Comparison of ENCODE assay signal across 9 cellular contexts in the genomic region with DNA sequence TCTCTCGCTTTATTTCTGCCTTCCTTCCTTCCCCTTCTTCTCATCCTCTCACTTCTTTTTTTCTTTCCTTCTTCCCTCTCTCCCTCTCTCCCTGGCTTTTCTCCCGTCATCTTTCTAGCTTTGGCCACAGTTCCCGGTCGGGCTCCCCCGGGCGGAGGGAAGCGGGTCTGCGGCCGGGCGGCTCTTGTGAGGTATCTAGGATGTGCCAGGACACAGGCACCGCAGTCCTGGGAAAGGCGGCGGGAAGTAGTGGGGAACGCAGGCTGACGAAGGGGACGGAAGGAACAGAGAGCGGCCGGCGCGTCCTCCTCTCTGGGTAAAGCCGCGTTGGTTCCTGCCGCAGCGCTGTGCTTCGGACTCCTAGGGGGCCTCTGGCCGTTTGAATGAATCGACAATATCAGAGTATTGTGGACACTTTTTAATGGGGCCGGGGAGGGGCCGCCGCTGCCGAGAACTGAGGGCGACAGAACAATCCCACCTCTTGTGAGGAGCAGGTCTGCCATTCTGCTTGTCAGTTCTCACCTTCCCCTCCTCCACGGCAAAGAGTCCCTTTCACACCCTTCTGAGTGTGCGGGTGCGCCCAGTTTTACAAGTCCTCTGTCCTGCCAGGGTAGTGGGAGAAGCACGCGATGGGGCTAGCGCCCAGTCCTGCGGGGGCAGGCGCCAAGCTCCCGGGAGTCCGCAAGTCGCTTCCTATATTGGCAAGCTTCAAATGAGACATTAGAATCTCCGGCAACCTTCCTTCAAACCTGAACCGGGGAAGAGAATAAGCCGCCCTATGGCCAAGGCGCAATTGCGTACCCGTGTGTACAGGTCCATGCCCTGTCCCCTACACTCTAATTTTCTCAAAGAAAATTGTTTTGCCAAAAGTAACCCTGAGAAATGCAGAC. TPM values are rescaled to one million over a fixed set of nuclear protein-coding genes. Genes with fewer than 3 reads are reported as not detected.
DNase-seq lines count a peak whose midpoint lies in the region; ATAC-seq and TF ChIP-seq lines count a peak whose summit lies in the region.
"Had no signal": no experiment of that assay in that cellular context is flagged by ENCODE, and none has a peak within 500 bp of the region (broad histone marks: within the 10 kb centered on the region; RNA-seq: fewer than 3 reads in every experiment).

No MANE protein-coding gene starts in this region.

- no peaks in the 10 kb centered on the region for H3K9me3 ChIP-seq in Panc1 (ENCODE audit: control insufficient read depth, insufficient read depth, low read depth, low read length)

- DNase-seq in COR-L47 (lab: John Stamatoyannopoulos, UW) (peak; percentile 87), HT-29 (ENCODE audit: low spot score) (peak; percentile 82), Panc1 (ENCODE audit: low read depth, low spot score) (no peak), cardiac fibroblast (ENCODE audit: low read depth in 2 of 2) (peak; percentile 62 to 63), left lobe of liver (ENCODE audit: low spot score) (peak; percentile 60), GM19238 (ENCODE audit: insufficient read length, low spot score) (no peak)

- CTCF ChIA-PET in Panc1 (lab: Charles Lee), result interaction anchor here (0.7 kb wide), 1 partner anchor 291 kb away, joined by 15 read pairs; no protein-coding TSS in a partner anchor

- intact Hi-C loops in Panc1 (cut with micrococcal nuclease; ENCODE audit: unreplicated experiment), result loop anchor here (5.0 kb wide), 1 partner anchor 224 kb away; no protein-coding TSS in a partner anchor

- POLR2A ChIA-PET in Panc1 (lab: Charles Lee), result no interaction called here

- BruUV-seq in Panc1 (replicated peaks; lab: Mats Ljungman, UMichigan), result no TSS peak

- TF ChIP-seq CTCF in Panc1 (IDR thresholded peaks at IDR 0.05) (peak; percentile 81), cardiac fibroblast (IDR thresholded peaks at IDR 0.05; ENCODE audit: low read depth, low read length) (peak; percentile 76)

- peaks cover 40% of the 10 kb centered on the region for H3K27me3 ChIP-seq in Panc1 (ENCODE audit: control insufficient read depth, insufficient read depth, low read length)

- peaks cover 16% of the 10 kb centered on the region for H3K4me1 ChIP-seq in Panc1 (ENCODE audit: control insufficient read depth, insufficient read depth, low read length)

- H3K4me3 ChIP-seq in Panc1 (ENCODE audit: low read depth in 2 of 2, low read length in 2 of 2), result peak overlapping the region; percentile 49 to 57
- peak overlapping the region; percentile 35 to 51 for H3K4me3 ChIP-seq in cardiac fibroblast (replicated peaks in 1 of 2; ENCODE audit: low read depth in 2 of 2, low read length in 2 of 2)

- no peaks in the 10 kb centered on the region for H3K36me3 ChIP-seq in Panc1 (ENCODE audit: control insufficient read depth, insufficient read depth, low read length)

- in situ Hi-C loops in Panc1 (cut with HindIII; ENCODE audit: low pct_unique_long_range_greater_than_20kb, low sequenced_read_pairs), result no loop called here

- ATAC-seq in Panc1, result peak; percentile 85
- peak; percentile 75 for ATAC-seq in left lobe of liver
- no peak for ATAC-seq in HG03108 (IDR thresholded peaks at IDR 0.05; ENCODE audit: unreplicated experiment)
- ATAC-seq in HG03159 (IDR thresholded peaks at IDR 0.05; ENCODE audit: unreplicated experiment), result no peak

- H3K27ac ChIP-seq in Panc1 (ENCODE audit: low read length), result no peak overlapping the region

RNA-seq across cellular contexts. Expression of a gene that starts 1.1 kb away (rescaled TPM):
- total RNA-seq in HT-29 (2014; rRNA removed; shearing (Covaris generic)), result not detected in 2 replicates
- total RNA-seq in Panc1 (2021; ENCODE audit: unreplicated experiment) (not detected), left lobe of liver (0.23 TPM)
- polyA plus RNA-seq in Panc1 (2012; ENCODE audit: insufficient read length), result not detected
- total RNA-seq: T-helper 1 cell treated with Interleukin-12 subunit alpha and Interleukin-12 subunit beta and Interleukin-4 antibody, amounts not matched to agents 30 ng/mL and 1 ng/mL, for 36 hours had no signal

RNA-seq across cellular contexts. Expression of a gene that starts 13.6 kb away (rescaled TPM):
- total RNA-seq in HT-29 (2014; rRNA removed; shearing (Covaris generic)), result 4.1 and 12.8 TPM in 2 replicates
- 7.2 TPM for total RNA-seq in Panc1 (2021; ENCODE audit: unreplicated experiment)
- polyA plus RNA-seq in Panc1 (2012; ENCODE audit: insufficient read length), result 5.8 TPM
- 7.0 TPM for total RNA-seq in left lobe of liver

Comparison
In these comparisons a context has a peak if more than half of its experiments do, and no peak if none do; other contexts are left out.
1. DNase-seq: peak in COR-L47 (single experiment), HT-29 (single experiment), cardiac fibroblast (2 of 2) and left lobe of liver (single experiment); none in Panc1 (single experiment) and GM19238 (single experiment).
2. ATAC-seq: peak in Panc1 (single experiment) and left lobe of liver (single experiment); none in HG03108 (single experiment) and HG03159 (single experiment).